23 cellular contexts compared by ENCODE assay signal in genomic region chr9:130756037-130756436, GRCh38.
DNase-seq lines count a peak whose midpoint lies in the region; ATAC-seq and TF ChIP-seq lines count a peak whose summit lies in the region.
"Had no signal": no experiment of that assay in that cellular context is flagged by ENCODE, and none has a peak within 500 bp of the region (broad histone marks: within the 10 kb centered on the region; RNA-seq: fewer than 3 reads in every experiment).

No MANE protein-coding gene starts in this region.

- no peaks in the 10 kb centered on the region for H3K36me3 ChIP-seq in SK-N-SH (replicated peaks in 1 of 2; ENCODE audit: control insufficient read depth in 1 of 2, insufficient read depth in 2 of 2, low read length in 1 of 2)
- H3K36me3 ChIP-seq: left lung, upper lobe of right lung had no signal

- peak; percentile 38 for ATAC-seq in SK-N-SH treated with all-trans-retinoic acid at 6 μM for 48 hours
- ATAC-seq: activated naive CD4-positive, alpha-beta T cell treated with anti-CD3 and anti-CD28 coated beads, Interleukin-2, amount 50 U/mL, for 72 hours; activated T-cell treated with anti-CD3 and anti-CD28 coated beads, Interleukin-2, amount 50 U/mL, for 4 hours; foreskin keratinocyte; left lung; upper lobe of right lung had no signal

- H3K4me3 ChIP-seq in SK-N-SH (ENCODE audit: low read depth in 2 of 2, low read length in 1 of 2) (no peak overlapping the region), NB4 (ENCODE audit: low read depth, low read length) (peak overlapping the region; percentile 30)
- H3K4me3 ChIP-seq: left lung, upper lobe of right lung had no signal

- POLR2A ChIA-PET in SK-N-SH (lab: Yijun Ruan, JAX): no interaction called here

- intact Hi-C loops in dendritic cell treated with granulocyte-macrophage colony-stimulating factor and Interleukin-4, amounts not matched to agents 40 ng/mL and 50 ng/mL, for 4 days (cut with micrococcal nuclease): no loop called here

- H3K79me2 ChIP-seq in SK-N-SH (ENCODE audit: insufficient read depth): peaks cover 26% of the 10 kb centered on the region

- no peaks in the 10 kb centered on the region for H3K9me3 Mint-ChIP-seq in dendritic cell treated with granulocyte-macrophage colony-stimulating factor and Interleukin-4, amounts not matched to agents 40 ng/mL and 50 ng/mL, for 4 days
- H3K9me3 Mint-ChIP-seq: activated naive CD4-positive, alpha-beta T cell treated with anti-CD3 and anti-CD28 coated beads, Interleukin-2, amount 50 U/mL, for 72 hours; activated T-cell treated with anti-CD3 and anti-CD28 coated beads, Interleukin-2, amount 50 U/mL, for 4 hours; endodermal cell; naive B cell had no signal

- CTCF ChIA-PET in SK-N-SH (lab: Yijun Ruan, JAX): interaction anchor here (0.6 to 3.5 kb wide), 7 partner anchors 10 to 180 kb away, joined by 3 to 14 read pairs (median 3); partner anchors contain the start of gene ABL1

- peak overlapping the region in 1 of 2 experiments; percentile 9; a peak in 1 of 4 replicates for H3K27ac ChIP-seq in SK-N-SH (ENCODE audit: low read depth in 2 of 2, low read length in 1 of 2)
- H3K27ac ChIP-seq: C4-2B, foreskin keratinocyte, left lung, upper lobe of right lung had no signal

- TF ChIP-seq RAD21 in SK-N-SH (IDR thresholded peaks at IDR 0.05; ENCODE audit: low read length): no peak

- no peaks in the 10 kb centered on the region for H3K36me3 Mint-ChIP-seq in dendritic cell treated with granulocyte-macrophage colony-stimulating factor and Interleukin-4, amounts not matched to agents 40 ng/mL and 50 ng/mL, for 4 days (ENCODE audit: low read depth)
- H3K36me3 Mint-ChIP-seq: activated naive CD4-positive, alpha-beta T cell treated with anti-CD3 and anti-CD28 coated beads, Interleukin-2, amount 50 U/mL, for 72 hours; naive B cell had no signal

- H3K27ac Mint-ChIP-seq in dendritic cell treated with granulocyte-macrophage colony-stimulating factor and Interleukin-4, amounts not matched to agents 40 ng/mL and 50 ng/mL, for 4 days: peak overlapping the region; percentile 76
- H3K27ac Mint-ChIP-seq: activated naive CD4-positive, alpha-beta T cell treated with anti-CD3 and anti-CD28 coated beads, Interleukin-2, amount 50 U/mL, for 72 hours had no signal

- H3K4me1 ChIP-seq in SK-N-SH (ENCODE audit: control insufficient read depth in 1 of 2, insufficient read depth in 2 of 2, low read depth in 1 of 2, low read length in 1 of 2): peaks cover 6 to 11% of the 10 kb centered on the region in 2 experiments; a peak in 2 of 4 replicates
- H3K4me1 ChIP-seq: foreskin keratinocyte had no signal

- H3K4me2 ChIP-seq in SK-N-SH: no peak overlapping the region

- no peaks in the 10 kb centered on the region; the same call in 1 of the 2 replicates for H4K20me1 ChIP-seq in SK-N-SH (ENCODE audit: insufficient read depth)

- TF ChIP-seq CTCF in SK-N-SH (IDR thresholded peaks at IDR 0.05): no peak
- TF ChIP-seq CTCF in NB4 (IDR thresholded peaks at IDR 0.05; ENCODE audit: low read depth, low read length): no peak

- no peaks in the 10 kb centered on the region for H3K9me3 ChIP-seq in SK-N-SH
- H3K9me3 ChIP-seq: left lung, upper lobe of right lung had no signal

- H2AFZ ChIP-seq in SK-N-SH (ENCODE audit: low read depth): no peak overlapping the region

- DNase-seq in SK-N-SH: no peak
- DNase-seq in NB4 (ENCODE audit: low read depth): peak; percentile 33
- DNase-seq in pons (ENCODE audit: low spot score): peak; percentile 50
- DNase-seq in GM03348 (ENCODE audit: low spot score): no peak
- DNase-seq in NCI-H748 (lab: John Stamatoyannopoulos, UW; ENCODE audit: unreplicated experiment): no peak
- no peak for DNase-seq in DMS153 (lab: John Stamatoyannopoulos, UW)
- DNase-seq: 8988T; activated CD4-positive, alpha-beta T cell treated with anti-CD3 and anti-CD28 coated beads, Interleukin-2, amount 50 U/mL, for 4 hours; activated T-cell treated with anti-CD3 and anti-CD28 coated beads, Interleukin-2, amount 50 U/mL, for 4 hours; DMS79; endodermal cell; foreskin keratinocyte; left lung; naive B cell; NCI-H1436 treated with DMSO at 0.1 percent for 48 hours; NCI-H345; stimulated activated CD4-positive, alpha-beta T cell treated with anti-CD3 and anti-CD28 coated beads, Interleukin-12 subunit alpha, Interleukin-12 subunit beta, amount 100 ng/mL, for 4 hours; stimulated activated naive CD4-positive, alpha-beta T cell; upper lobe of right lung had no signal

- no peaks in the 10 kb centered on the region for H3K9me2 ChIP-seq in SK-N-SH

- no peaks in the 10 kb centered on the region for H3K27me3 Mint-ChIP-seq in dendritic cell treated with granulocyte-macrophage colony-stimulating factor and Interleukin-4, amounts not matched to agents 40 ng/mL and 50 ng/mL, for 4 days
- H3K27me3 Mint-ChIP-seq: naive B cell had no signal

- no peak for TF ChIP-seq EP300 in SK-N-SH (IDR thresholded peaks at IDR 0.05; ENCODE audit: borderline replicate concordance in 1 of 2, low read depth in 1 of 2, low read length in 1 of 2)

- WGBS in SK-N-SH (ENCODE audit: low lambda C conversion rate): 65% methylated on average over 2 of the region's 2 CpGs

- H3K27me3 ChIP-seq in SK-N-SH (ENCODE audit: insufficient read depth): no peaks in the 10 kb centered on the region
- H3K27me3 ChIP-seq: foreskin keratinocyte, left lung, upper lobe of right lung had no signal

- peak overlapping the region; percentile 39 for H3K4me3 Mint-ChIP-seq in dendritic cell treated with granulocyte-macrophage colony-stimulating factor and Interleukin-4, amounts not matched to agents 40 ng/mL and 50 ng/mL, for 4 days
- H3K4me3 Mint-ChIP-seq: activated T-cell treated with anti-CD3 and anti-CD28 coated beads, Interleukin-2, amount 50 U/mL, for 4 hours; endodermal cell; naive B cell had no signal

- peaks cover 4% of the 10 kb centered on the region for H3F3A ChIP-seq in SK-N-SH (replicated peaks; ENCODE audit: insufficient read depth)

- H3K4me1 Mint-ChIP-seq in dendritic cell treated with granulocyte-macrophage colony-stimulating factor and Interleukin-4, amounts not matched to agents 40 ng/mL and 50 ng/mL, for 4 days (ENCODE audit: low read depth): peaks cover 37% of the 10 kb centered on the region

- TF ChIP-seq POLR2A in NB4 (IDR thresholded peaks at IDR 0.05; ENCODE audit: extremely low read depth, insufficient read length): no peak

- H3K9ac ChIP-seq in SK-N-SH: no peak overlapping the region

TF ChIP-seq in SK-N-SH treated with all-trans-retinoic acid at 6 μM for 48 hours, 23 proteins besides CTCF, POLR2A, EP300 and RAD21 (continues in another document):
- TF ChIP-seq ARNTL (CRISPR knock-in tag; IDR thresholded peaks at IDR 0.05; ENCODE audit: borderline replicate concordance, low read depth): no peak
- no peak for TF ChIP-seq BACH2 (CRISPR knock-in tag; IDR thresholded peaks at IDR 0.05; ENCODE audit: borderline replicate concordance)
- TF ChIP-seq ZFP30 (CRISPR knock-in tag; IDR thresholded peaks at IDR 0.05): no peak
- TF ChIP-seq, protein P1, sequence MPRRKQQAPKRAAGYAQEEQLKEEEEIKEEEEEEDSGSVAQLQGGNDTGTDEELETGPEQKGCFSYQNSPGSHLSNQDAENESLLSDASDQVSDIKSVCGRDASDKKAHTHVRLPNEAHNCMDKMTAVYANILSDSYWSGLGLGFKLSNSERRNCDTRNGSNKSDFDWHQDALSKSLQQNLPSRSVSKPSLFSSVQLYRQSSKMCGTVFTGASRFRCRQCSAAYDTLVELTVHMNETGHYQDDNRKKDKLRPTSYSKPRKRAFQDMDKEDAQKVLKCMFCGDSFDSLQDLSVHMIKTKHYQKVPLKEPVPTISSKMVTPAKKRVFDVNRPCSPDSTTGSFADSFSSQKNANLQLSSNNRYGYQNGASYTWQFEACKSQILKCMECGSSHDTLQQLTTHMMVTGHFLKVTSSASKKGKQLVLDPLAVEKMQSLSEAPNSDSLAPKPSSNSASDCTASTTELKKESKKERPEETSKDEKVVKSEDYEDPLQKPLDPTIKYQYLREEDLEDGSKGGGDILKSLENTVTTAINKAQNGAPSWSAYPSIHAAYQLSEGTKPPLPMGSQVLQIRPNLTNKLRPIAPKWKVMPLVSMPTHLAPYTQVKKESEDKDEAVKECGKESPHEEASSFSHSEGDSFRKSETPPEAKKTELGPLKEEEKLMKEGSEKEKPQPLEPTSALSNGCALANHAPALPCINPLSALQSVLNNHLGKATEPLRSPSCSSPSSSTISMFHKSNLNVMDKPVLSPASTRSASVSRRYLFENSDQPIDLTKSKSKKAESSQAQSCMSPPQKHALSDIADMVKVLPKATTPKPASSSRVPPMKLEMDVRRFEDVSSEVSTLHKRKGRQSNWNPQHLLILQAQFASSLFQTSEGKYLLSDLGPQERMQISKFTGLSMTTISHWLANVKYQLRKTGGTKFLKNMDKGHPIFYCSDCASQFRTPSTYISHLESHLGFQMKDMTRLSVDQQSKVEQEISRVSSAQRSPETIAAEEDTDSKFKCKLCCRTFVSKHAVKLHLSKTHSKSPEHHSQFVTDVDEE (CRISPR knock-in tag; IDR thresholded peaks at IDR 0.05): no peak
- no peak for TF ChIP-seq OSR1 (CRISPR knock-in tag; IDR thresholded peaks at IDR 0.05)

TF ChIP-seq in SK-N-SH, 30 proteins besides CTCF, POLR2A, EP300 and RAD21 (continues in another document):
- TF ChIP-seq JUND (IDR thresholded peaks at IDR 0.05) (no peak), FOSL2 (IDR thresholded peaks at IDR 0.05; ENCODE audit: borderline replicate concordance, low read depth) (no peak), TAF1 (IDR thresholded peaks at IDR 0.05; ENCODE audit: borderline replicate concordance, low read depth, low read length) (no peak), TEAD4 (IDR thresholded peaks at IDR 0.05; ENCODE audit: borderline replicate concordance, insufficient read depth) (no peak), YY1 (IDR thresholded peaks at IDR 0.05; ENCODE audit: low read depth) (no peak), ELF1 (IDR thresholded peaks at IDR 0.05) (no peak), SMC3 (IDR thresholded peaks at IDR 0.05; ENCODE audit: low read depth, low read length) (no peak), GABPA (IDR thresholded peaks at IDR 0.05; ENCODE audit: low read depth) (no peak), CHD2 (IDR thresholded peaks at IDR 0.05; ENCODE audit: low read length, partially characterized antibody) (no peak), NFIC (IDR thresholded peaks at IDR 0.05; ENCODE audit: borderline replicate concordance) (no peak), TCF12 (IDR thresholded peaks at IDR 0.05) (no peak), FOXJ3 (CRISPR knock-in tag; IDR thresholded peaks at IDR 0.05) (no peak)
- TF ChIP-seq, protein P2, sequence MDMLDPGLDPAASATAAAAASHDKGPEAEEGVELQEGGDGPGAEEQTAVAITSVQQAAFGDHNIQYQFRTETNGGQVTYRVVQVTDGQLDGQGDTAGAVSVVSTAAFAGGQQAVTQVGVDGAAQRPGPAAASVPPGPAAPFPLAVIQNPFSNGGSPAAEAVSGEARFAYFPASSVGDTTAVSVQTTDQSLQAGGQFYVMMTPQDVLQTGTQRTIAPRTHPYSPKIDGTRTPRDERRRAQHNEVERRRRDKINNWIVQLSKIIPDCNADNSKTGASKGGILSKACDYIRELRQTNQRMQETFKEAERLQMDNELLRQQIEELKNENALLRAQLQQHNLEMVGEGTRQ (IDR thresholded peaks at IDR 0.05; ENCODE audit: borderline replicate concordance, low read depth, low read length): no peak

Comparison
In these comparisons a context has a peak if more than half of its experiments do, and no peak if none do; other contexts are left out.
1. DNase-seq: peak in NB4 (single experiment) and pons (single experiment); none in SK-N-SH (single experiment), GM03348 (single experiment), NCI-H748 (single experiment) and DMS153 (single experiment).